In the genomic region with DNA sequence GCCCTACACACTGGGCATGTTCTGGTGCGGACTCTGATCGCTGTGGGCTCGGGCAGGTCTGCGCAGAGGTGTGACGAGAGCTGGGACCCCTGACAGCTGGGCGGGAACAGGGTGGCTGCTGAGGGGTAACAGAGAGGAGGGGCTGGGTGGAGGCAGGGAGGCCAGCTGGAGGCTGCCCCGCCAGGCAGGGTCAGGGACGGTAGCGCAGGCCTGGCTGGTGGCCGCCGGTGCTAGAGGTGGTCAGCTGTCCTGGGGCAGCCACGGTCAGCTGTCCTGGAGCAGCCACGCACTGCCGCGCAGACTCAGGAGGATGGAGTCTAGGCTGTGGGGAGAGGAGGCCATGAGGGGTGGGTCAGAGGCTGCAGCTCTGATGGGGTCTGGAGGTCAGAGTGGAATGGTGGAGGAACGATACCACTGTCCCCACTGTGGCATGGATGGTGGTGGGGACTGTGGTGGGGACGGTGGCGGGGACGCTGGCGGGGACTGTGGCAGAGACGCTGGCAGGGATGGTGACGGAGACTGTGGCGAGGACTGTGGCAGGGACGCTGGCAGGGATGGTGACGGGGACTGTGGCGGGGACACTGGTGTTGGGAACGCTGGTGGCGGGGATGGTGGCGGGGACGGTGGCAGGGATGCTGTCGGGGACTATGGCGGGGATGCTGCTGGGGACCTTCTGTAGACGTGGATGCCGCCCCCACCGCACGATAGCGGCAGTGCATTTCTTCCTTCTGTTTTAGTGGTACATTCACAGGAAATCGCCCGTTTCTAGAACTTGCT, we compare ENCODE assay signal across 21 cellular contexts. TPM values are rescaled to one million over a fixed set of nuclear protein-coding genes. Genes with fewer than 3 reads are reported as not detected.
DNase-seq lines count a peak whose midpoint lies in the region; TF ChIP-seq lines count a peak whose summit lies in the region.
"Had no signal": no experiment of that assay in that cellular context is flagged by ENCODE, and none has a peak within 500 bp of the region (broad histone marks: within the 10 kb centered on the region; RNA-seq: fewer than 3 reads in every experiment).

No MANE protein-coding gene starts in this region.

- H3K9me3 Mint-ChIP-seq in osteocyte (ENCODE audit: unreplicated experiment), result peaks cover 17% of the 10 kb centered on the region

- no peak overlapping the region for H3K4me3 Mint-ChIP-seq in osteocyte (ENCODE audit: unreplicated experiment)
- H3K4me3 Mint-ChIP-seq: activated CD8-positive, alpha-beta T cell treated with anti-CD3 and anti-CD28 coated beads for 36 hours; naive thymus-derived CD4-positive, alpha-beta T cell; stimulated activated naive CD8-positive, alpha-beta T cell treated with anti-CD3 and anti-CD28 coated beads, Interleukin-15, Interleukin-2, amounts not matched to agents 100 ng/mL and 50 ng/mL, for 24 hours had no signal

- H3K36me3 Mint-ChIP-seq in osteocyte (ENCODE audit: unreplicated experiment), result no peaks in the 10 kb centered on the region

- TF ChIP-seq CTCF in coronary artery (IDR thresholded peaks at IDR 0.05), result no peak
- no peak for TF ChIP-seq CTCF in osteocyte (IDR thresholded peaks at IDR 0.05)

- H3K4me2 ChIP-seq in BLaER1 treated with 17β-estradiol and CSF1 and Interleukin-3, amounts not matched to agents 10 nM and 100 nM, result peak overlapping the region in 7 of 11 experiments; percentile 10 to 74 (median 44); a peak in 10 of 22 replicates

- peaks cover 12 to 17% (median 14%) of the 10 kb centered on the region in 11 experiments for H3K9me3 ChIP-seq in BLaER1 treated with 17β-estradiol and CSF1 and Interleukin-3, amounts not matched to agents 10 nM and 100 nM (replicated peaks in 1 of 11)

- H3K36me3 ChIP-seq in BLaER1 treated with 17β-estradiol and CSF1 and Interleukin-3, amounts not matched to agents 10 nM and 100 nM, result peaks cover 87 to 100% (median 93%) of the 10 kb centered on the region in 11 experiments
- H3K36me3 ChIP-seq: brain microvascular endothelial cell, vagina had no signal

- no peak overlapping the region for H3K27ac ChIP-seq in BLaER1 treated with 17β-estradiol and CSF1 and Interleukin-3, amounts not matched to agents 10 nM and 100 nM
- H3K27ac ChIP-seq in coronary artery, result no peak overlapping the region
- H3K27ac ChIP-seq: brain microvascular endothelial cell, RWPE1, skin epidermis, vagina had no signal

- H3K4me1 Mint-ChIP-seq in osteocyte (ENCODE audit: unreplicated experiment), result no peaks in the 10 kb centered on the region

- H3K4me3 ChIP-seq in BLaER1 treated with 17β-estradiol and CSF1 and Interleukin-3, amounts not matched to agents 10 nM and 100 nM, result no peak overlapping the region
- H3K4me3 ChIP-seq in coronary artery, result no peak overlapping the region
- H3K4me3 ChIP-seq: skin epidermis, vagina had no signal

- DNase-seq in activated CD4-positive, alpha-beta T cell treated with anti-CD3 and anti-CD28 coated beads for 48 hours, result peak; percentile 0
- DNase-seq in activated CD4-positive, alpha-beta T cell treated with anti-CD3 and anti-CD28 coated beads, Interleukin-2, amount 50 U/mL, for 4 hours, result no peak
- peak; percentile 43 for DNase-seq in coronary artery (ENCODE audit: low spot score)
- peak; percentile 84 for DNase-seq in osteocyte (ENCODE audit: extremely low spot score, unreplicated experiment)
- DNase-seq in foreskin melanocyte, result no peak
- no peak for DNase-seq in DMS53 treated with DMSO at 0.1 percent for 48 hours (lab: John Stamatoyannopoulos, UW; ENCODE audit: unreplicated experiment)
- no peak for DNase-seq in T-helper 2 cell
- DNase-seq: activated CD8-positive, alpha-beta T cell treated with anti-CD3 and anti-CD28 coated beads for 36 hours; brain microvascular endothelial cell; EL; hippocampal formation; KG1; mesendoderm; naive thymus-derived CD4-positive, alpha-beta T cell; NCI-H2171; NCI-H526 had no signal

- no peaks in the 10 kb centered on the region for H3K27me3 Mint-ChIP-seq in osteocyte (ENCODE audit: unreplicated experiment)
- H3K27me3 Mint-ChIP-seq: activated CD8-positive, alpha-beta T cell treated with anti-CD3 and anti-CD28 coated beads for 36 hours; naive thymus-derived CD4-positive, alpha-beta T cell; stimulated activated naive CD8-positive, alpha-beta T cell treated with anti-CD3 and anti-CD28 coated beads, Interleukin-15, Interleukin-2, amounts not matched to agents 100 ng/mL and 50 ng/mL, for 24 hours had no signal

- no peak overlapping the region for H3K27ac Mint-ChIP-seq in osteocyte (ENCODE audit: unreplicated experiment)
- H3K27ac Mint-ChIP-seq: activated CD8-positive, alpha-beta T cell treated with anti-CD3 and anti-CD28 coated beads for 36 hours; stimulated activated naive CD8-positive, alpha-beta T cell treated with anti-CD3 and anti-CD28 coated beads, Interleukin-15, Interleukin-2, amounts not matched to agents 100 ng/mL and 50 ng/mL, for 24 hours had no signal

- peaks cover 0 to 58% (median 44%) of the 10 kb centered on the region in 10 experiments; a peak in 17 of 20 replicates for H3K4me1 ChIP-seq in BLaER1 treated with 17β-estradiol and CSF1 and Interleukin-3, amounts not matched to agents 10 nM and 100 nM
- H3K4me1 ChIP-seq: vagina had no signal

- H4K20me1 ChIP-seq in BLaER1 treated with 17β-estradiol and CSF1 and Interleukin-3, amounts not matched to agents 10 nM and 100 nM, result peaks cover 33 to 83% (median 79%) of the 10 kb centered on the region in 11 experiments

- no peaks in the 10 kb centered on the region for H3K27me3 ChIP-seq in BLaER1 treated with 17β-estradiol and CSF1 and Interleukin-3, amounts not matched to agents 10 nM and 100 nM
- H3K27me3 ChIP-seq: brain microvascular endothelial cell, vagina had no signal

- peak overlapping the region in 4 of 11 experiments; percentile 2 to 27 (median 24); a peak in 2 of 22 replicates for H3K9ac ChIP-seq in BLaER1 treated with 17β-estradiol and CSF1 and Interleukin-3, amounts not matched to agents 10 nM and 100 nM

RNA-seq across cellular contexts. Expression of gene LRRC3, which starts 21.3 kb away (rescaled TPM):
- 4.0 and 4.2 TPM in 2 replicates for total RNA-seq in osteocyte

Comparison
In these comparisons a context has a peak if more than half of its experiments do, and no peak if none do; other contexts are left out.
1. DNase-seq: peak in activated CD4-positive, alpha-beta T cell treated with anti-CD3 and anti-CD28 coated beads for 48 hours (single experiment), coronary artery (single experiment) and osteocyte (single experiment); none in activated CD4-positive, alpha-beta T cell treated with anti-CD3 and anti-CD28 coated beads, Interleukin-2, amount 50 U/mL, for 4 hours (0 of 2), foreskin melanocyte (single experiment), DMS53 treated with DMSO at 0.1 percent for 48 hours (single experiment) and T-helper 2 cell (0 of 5).